Comparison of ENCODE assay signal across 13 cellular contexts in genomic region chr5:144298658-144299057, GRCh38.
DNase-seq lines count a peak whose midpoint lies in the region; ATAC-seq and TF ChIP-seq lines count a peak whose summit lies in the region.
"Had no signal": no experiment of that assay in that cellular context is flagged by ENCODE, and none has a peak within 500 bp of the region (broad histone marks: within the 10 kb centered on the region; RNA-seq: fewer than 3 reads in every experiment).

No MANE protein-coding gene starts in this region.

- H3K27me3 ChIP-seq in HUES48 (ENCODE audit: control insufficient read depth, insufficient read depth, low read length): no peaks in the 10 kb centered on the region
- no peaks in the 10 kb centered on the region for H3K27me3 ChIP-seq in iPS-18a (ENCODE audit: control insufficient read depth, insufficient read depth, low read length)
- H3K27me3 ChIP-seq: BLaER1 had no signal

- no peak overlapping the region for H3K4me3 Mint-ChIP-seq in WTC11

- H3K9ac ChIP-seq in HUES48 (ENCODE audit: low read depth, low read length) (no peak overlapping the region), iPS-18a (ENCODE audit: low read length) (no peak overlapping the region)
- H3K9ac ChIP-seq: BLaER1 had no signal

- no peak for DNase-seq in WTC11 (ENCODE audit: low spot score)
- DNase-seq in AML-193 (lab: John Stamatoyannopoulos, UW): no peak
- DNase-seq in coronary artery (ENCODE audit: low spot score): no peak
- no peak for DNase-seq in SIG-M5 treated with dmso at 0.1 percent for 504 hours (lab: John Stamatoyannopoulos, UW; ENCODE audit: unreplicated experiment)
- DNase-seq: DMS53, GOT3, Kasumi-1 had no signal

- no peak for TF ChIP-seq CTCF in WTC11 (IDR thresholded peaks at IDR 0.05)
- TF ChIP-seq CTCF in coronary artery (IDR thresholded peaks at IDR 0.05): no peak

- H3K9me3 Mint-ChIP-seq in WTC11: peaks cover 17% of the 10 kb centered on the region

- ATAC-seq in WTC11: peak; percentile 96
- no peak for ATAC-seq in GM18867 (IDR thresholded peaks at IDR 0.05; ENCODE audit: unreplicated experiment)
- ATAC-seq: A549, K562 had no signal

- peaks cover 12% of the 10 kb centered on the region for H3K9me3 ChIP-seq in HUES48 (ENCODE audit: control insufficient read depth, insufficient read depth, low read length)
- H3K9me3 ChIP-seq in iPS-18a (ENCODE audit: control insufficient read depth, low read depth, low read length): peaks cover 8% of the 10 kb centered on the region
- H3K9me3 ChIP-seq: A549, BLaER1 had no signal

- peaks cover 20% of the 10 kb centered on the region for H3K4me1 ChIP-seq in HUES48 (ENCODE audit: control insufficient read depth, insufficient read depth, low read length)
- peaks cover 15% of the 10 kb centered on the region for H3K4me1 ChIP-seq in iPS-18a (ENCODE audit: control insufficient read depth, low read depth, low read length)
- H3K4me1 ChIP-seq: A549, BLaER1 had no signal

- POLR2A ChIA-PET in WTC11 (lab: Charles Lee): no interaction called here

- no peaks in the 10 kb centered on the region for H3K27me3 Mint-ChIP-seq in WTC11 (ENCODE audit: low read depth)

- CTCF ChIA-PET in WTC11 (lab: Charles Lee): no interaction called here

- peaks cover 16% of the 10 kb centered on the region for H3K36me3 Mint-ChIP-seq in WTC11

- H3K36me3 ChIP-seq in HUES48 (ENCODE audit: control insufficient read depth, insufficient read depth, low read length) (no peaks in the 10 kb centered on the region), iPS-18a (ENCODE audit: control insufficient read depth, low read depth, low read length) (no peaks in the 10 kb centered on the region)
- H3K36me3 ChIP-seq: BLaER1 had no signal

- peaks cover 43% of the 10 kb centered on the region for H3K4me1 Mint-ChIP-seq in WTC11

- H3K27ac Mint-ChIP-seq in WTC11: peak overlapping the region; percentile 32

- H3K4me3 ChIP-seq in HUES48 (ENCODE audit: low read depth, low read length): 0 out of 2 replicates have a peak overlapping the region, but pooled peaks have one; percentile 23
- peak overlapping the region; percentile 25 for H3K4me3 ChIP-seq in iPS-18a (ENCODE audit: low read length)
- no peak overlapping the region for H3K4me3 ChIP-seq in coronary artery
- H3K4me3 ChIP-seq: A549, BLaER1, K562 had no signal

- peak overlapping the region; percentile 80 for H3K27ac ChIP-seq in HUES48 (ENCODE audit: low read depth, low read length)
- no peak overlapping the region for H3K27ac ChIP-seq in iPS-18a (ENCODE audit: low read length)
- no peak overlapping the region for H3K27ac ChIP-seq in coronary artery
- H3K27ac ChIP-seq: A549, BLaER1 had no signal

TF ChIP-seq in WTC11, 78 proteins besides CTCF, POLR2A, EP300 and RAD21:
- TF ChIP-seq ZNF423 (CRISPR knock-in tag; IDR thresholded peaks at IDR 0.05) (0 out of 2 replicates have a peak, but pooled peaks have one; percentile 14), TEAD1 (CRISPR knock-in tag; IDR thresholded peaks at IDR 0.05) (no peak)
